12 cellular contexts compared by ENCODE assay signal in the genomic region with DNA sequence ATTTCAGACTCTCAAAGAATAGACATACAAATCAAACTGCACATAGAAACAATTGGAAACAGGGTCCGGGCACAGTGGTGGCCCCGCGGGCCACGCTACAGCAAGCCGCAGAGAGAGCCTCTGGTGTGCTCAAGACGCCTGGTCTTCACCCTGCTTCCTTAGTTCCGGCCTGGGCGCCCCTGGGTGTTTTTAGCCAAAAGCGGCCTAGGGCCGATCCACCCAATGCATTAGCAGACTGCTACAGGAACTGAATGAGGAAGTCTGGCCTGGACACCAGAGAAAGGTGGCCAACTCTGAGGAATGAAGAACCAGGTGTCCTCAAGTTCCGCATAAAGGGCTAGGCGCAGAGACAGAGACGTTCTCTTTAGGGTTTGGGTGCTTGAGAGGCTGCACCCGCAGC. TPM values are rescaled to one million over a fixed set of nuclear protein-coding genes. Genes with fewer than 3 reads are reported as not detected.
DNase-seq lines count a peak whose midpoint lies in the region; ATAC-seq, FAIRE-seq and TF ChIP-seq lines count a peak whose summit lies in the region.
"Had no signal": no experiment of that assay in that cellular context is flagged by ENCODE, and none has a peak within 500 bp of the region (broad histone marks: within the 10 kb centered on the region; RNA-seq: fewer than 3 reads in every experiment).

No MANE protein-coding gene starts in this region.

- no peaks in the 10 kb centered on the region for H3K9me2 ChIP-seq in Karpas-422 (replicated peaks; ENCODE audit: insufficient read depth, low read length)

- H3K9ac ChIP-seq in astrocyte (ENCODE audit: low read length): peak overlapping the region; percentile 98
- no peak overlapping the region for H3K9ac ChIP-seq in iPS-18a (ENCODE audit: low read length)
- peak overlapping the region in 4 of 5 donors; percentile 22 to 79 (median 30) for H3K9ac ChIP-seq in subcutaneous abdominal adipose tissue (ENCODE audit: low read length in 5 of 5)
- H3K9ac ChIP-seq in Karpas-422 (ENCODE audit: low read length): no peak overlapping the region

- H3K4me1 ChIP-seq in astrocyte (ENCODE audit: insufficient read depth, low read length): peaks cover 43% of the 10 kb centered on the region
- H3K4me1 ChIP-seq in iPS-18a (ENCODE audit: control insufficient read depth, low read depth, low read length): peaks cover 60% of the 10 kb centered on the region
- peaks cover 1 to 46% (median 36%) of the 10 kb centered on the region in 5 donors for H3K4me1 ChIP-seq in subcutaneous abdominal adipose tissue (ENCODE audit: control insufficient read depth in 5 of 5, insufficient read depth in 5 of 5, low read length in 5 of 5)
- H3K4me1 ChIP-seq in Karpas-422 (ENCODE audit: low read length): no peaks in the 10 kb centered on the region
- H3K4me1 ChIP-seq in CD4-positive, alpha-beta memory T cell (ENCODE audit: insufficient read depth, low read length): peaks cover 10% of the 10 kb centered on the region

- peak overlapping the region; percentile 91 for H3K4me3 ChIP-seq in astrocyte (ENCODE audit: insufficient read depth, low read depth, low read length)
- peak overlapping the region; percentile 71 for H3K4me3 ChIP-seq in iPS-18a (ENCODE audit: low read length)
- peak overlapping the region; percentile 62 to 81 (median 68) for H3K4me3 ChIP-seq in subcutaneous abdominal adipose tissue (ENCODE audit: low read depth in 1 of 5, low read length in 5 of 5)
- no peak overlapping the region for H3K4me3 ChIP-seq in Karpas-422 (ENCODE audit: low read length)
- H3K4me3 ChIP-seq in CD4-positive, alpha-beta memory T cell (ENCODE audit: low read length in 2 of 2): no peak overlapping the region

- no peaks in the 10 kb centered on the region for H3K36me3 Mint-ChIP-seq in astrocyte (ENCODE audit: low read depth, unreplicated experiment)
- peaks cover 0 to 4% of the 10 kb centered on the region in 2 donors for H3K36me3 Mint-ChIP-seq in CD4-positive, alpha-beta memory T cell

- H2AFZ ChIP-seq in astrocyte (ENCODE audit: low read depth, low read length) (no peak overlapping the region), Karpas-422 (ENCODE audit: low read length) (no peak overlapping the region)

- H3K36me3 ChIP-seq in astrocyte (ENCODE audit: insufficient read depth, low read length) (no peaks in the 10 kb centered on the region), iPS-18a (ENCODE audit: control insufficient read depth, low read depth, low read length) (no peaks in the 10 kb centered on the region), subcutaneous abdominal adipose tissue (ENCODE audit: control insufficient read depth in 5 of 5, insufficient read depth in 5 of 5, low read length in 5 of 5) (peaks cover 0 to 3% (median 0%) of the 10 kb centered on the region in 5 donors), Karpas-422 (ENCODE audit: insufficient read depth, low read length) (no peaks in the 10 kb centered on the region)
- H3K36me3 ChIP-seq in CD4-positive, alpha-beta memory T cell (ENCODE audit: insufficient read depth, low read length): no peaks in the 10 kb centered on the region
- H3K36me3 ChIP-seq: sigmoid colon had no signal

- DNase-seq in GM20000 (ENCODE audit: low spot score) (peak; percentile 28), astrocyte (ENCODE audit: low read depth) (no peak), kidney glomerular epithelial cell (lab: John Stamatoyannopoulos, UW) (no peak), Karpas-422 (no peak)
- no peak for DNase-seq in CD4-positive, alpha-beta memory T cell
- DNase-seq: activated B cell treated with CpG ODN at 0.5 μM for 24 hours, sigmoid colon had no signal

- H3K9me3 ChIP-seq in astrocyte (ENCODE audit: insufficient read depth, low read depth, low read length) (no peaks in the 10 kb centered on the region), iPS-18a (ENCODE audit: control insufficient read depth, low read depth, low read length) (no peaks in the 10 kb centered on the region), subcutaneous abdominal adipose tissue (ENCODE audit: control insufficient read depth in 5 of 5, low read length in 5 of 5) (no peaks in the 10 kb centered on the region), Karpas-422 (ENCODE audit: low read length) (no peaks in the 10 kb centered on the region)
- H3K9me3 ChIP-seq in CD4-positive, alpha-beta memory T cell (ENCODE audit: control insufficient read depth in 1 of 2, low read length in 2 of 2): no peaks in the 10 kb centered on the region
- H3K9me3 ChIP-seq: sigmoid colon had no signal

- POLR2A ChIA-PET in CD4-positive, alpha-beta memory T cell (lab: Charles Lee; ENCODE audit: partially characterized antibody): no interaction called here

- H3K27me3 Mint-ChIP-seq in astrocyte (ENCODE audit: low read depth, unreplicated experiment): peaks cover 97% of the 10 kb centered on the region
- peaks cover 68 to 69% of the 10 kb centered on the region in 2 donors for H3K27me3 Mint-ChIP-seq in CD4-positive, alpha-beta memory T cell

- H3K9me3 Mint-ChIP-seq in astrocyte (ENCODE audit: unreplicated experiment): peaks cover 28% of the 10 kb centered on the region
- peaks cover 0 to 6% (median 0%) of the 10 kb centered on the region in 8 donors for H3K9me3 Mint-ChIP-seq in CD4-positive, alpha-beta memory T cell
- H3K9me3 Mint-ChIP-seq: activated B cell treated with CpG ODN at 0.5 μM for 24 hours; central memory CD8-positive, alpha-beta T cell had no signal

- no peaks in the 10 kb centered on the region for H4K20me1 ChIP-seq in astrocyte (ENCODE audit: insufficient read depth, low read length)
- no peaks in the 10 kb centered on the region for H4K20me1 ChIP-seq in Karpas-422 (ENCODE audit: insufficient read depth, low read depth, low read length)

- peaks cover 77% of the 10 kb centered on the region for H3K79me2 ChIP-seq in astrocyte (ENCODE audit: insufficient read depth, low read length)
- no peaks in the 10 kb centered on the region for H3K79me2 ChIP-seq in Karpas-422 (ENCODE audit: low read length)

- CTCF ChIA-PET in CD4-positive, alpha-beta memory T cell (lab: Charles Lee; ENCODE audit: partially characterized antibody): no interaction called here

- FAIRE-seq in astrocyte (lab: Jason Lieb, UNC): no peak

- H3K27me3 ChIP-seq in astrocyte (ENCODE audit: insufficient read depth, low read length) (no peaks in the 10 kb centered on the region), iPS-18a (ENCODE audit: control insufficient read depth, insufficient read depth, low read length) (peaks cover 100% of the 10 kb centered on the region), subcutaneous abdominal adipose tissue (ENCODE audit: control insufficient read depth in 5 of 5, insufficient read depth in 4 of 5, low read length in 5 of 5) (peaks cover 34 to 75% (median 61%) of the 10 kb centered on the region in 5 donors), Karpas-422 (ENCODE audit: low read length) (no peaks in the 10 kb centered on the region)
- peaks cover 43% of the 10 kb centered on the region for H3K27me3 ChIP-seq in CD4-positive, alpha-beta memory T cell (ENCODE audit: insufficient read depth, low read length)

- H3K4me3 Mint-ChIP-seq in astrocyte (ENCODE audit: unreplicated experiment): peak overlapping the region; percentile 84
- peak overlapping the region in 2 of 8 donors; percentile 6 to 50 for H3K4me3 Mint-ChIP-seq in CD4-positive, alpha-beta memory T cell
- H3K4me3 Mint-ChIP-seq: activated B cell treated with CpG ODN at 0.5 μM for 24 hours; central memory CD8-positive, alpha-beta T cell had no signal

- H3K27ac ChIP-seq in astrocyte (ENCODE audit: low read depth, low read length): peak overlapping the region; percentile 94
- no peak overlapping the region for H3K27ac ChIP-seq in iPS-18a (ENCODE audit: low read length)
- peak overlapping the region; percentile 80 for H3K27ac ChIP-seq in subcutaneous abdominal adipose tissue (ENCODE audit: low read depth, low read length)
- no peak overlapping the region for H3K27ac ChIP-seq in Karpas-422 (ENCODE audit: low read length)
- no peak overlapping the region for H3K27ac ChIP-seq in CD4-positive, alpha-beta memory T cell (ENCODE audit: low read depth, low read length)
- H3K27ac ChIP-seq: RWPE1 had no signal

- ATAC-seq in GM18520 (IDR thresholded peaks at IDR 0.05; ENCODE audit: unreplicated experiment): no peak

- peaks cover 9% of the 10 kb centered on the region for H3K4me1 Mint-ChIP-seq in astrocyte (ENCODE audit: low read depth, unreplicated experiment)
- H3K4me1 Mint-ChIP-seq in CD4-positive, alpha-beta memory T cell: peaks cover 20 to 58% (median 41%) of the 10 kb centered on the region in 4 donors

- H3K4me2 ChIP-seq in astrocyte (ENCODE audit: low read length): peak overlapping the region; percentile 90
- no peak overlapping the region for H3K4me2 ChIP-seq in Karpas-422 (ENCODE audit: low read depth, low read length, poor library complexity, severe bottlenecking)

- no peak overlapping the region for H3K27ac Mint-ChIP-seq in astrocyte (ENCODE audit: unreplicated experiment)
- H3K27ac Mint-ChIP-seq in CD4-positive, alpha-beta memory T cell: no peak overlapping the region
- H3K27ac Mint-ChIP-seq: activated B cell treated with CpG ODN at 0.5 μM for 24 hours had no signal

- TF ChIP-seq CTCF in GM20000 (IDR thresholded peaks at IDR 0.05; ENCODE audit: extremely low read depth, missing control alignments) (no peak), astrocyte (IDR thresholded peaks at IDR 0.05; ENCODE audit: insufficient read depth, low read depth, low read length) (no peak)

- intact Hi-C loops in CD4-positive, alpha-beta memory T cell (cut with micrococcal nuclease): no loop called here

RNA-seq across cellular contexts. Expression of gene PRRX1, which starts 1.7 kb away (rescaled TPM):
- total RNA-seq in astrocyte: 1.3 and 2.6 TPM in 2 replicates
- not detected in 2 replicates for total RNA-seq in Karpas-422 (2014; rRNA removed; shearing (Covaris generic); ENCODE audit: low replicate concordance)
- total RNA-seq in CD4-positive, alpha-beta memory T cell: not detected
- not detected for polyA plus RNA-seq in CD4-positive, alpha-beta memory T cell
- total RNA-seq: activated B cell treated with CpG ODN at 0.5 μM for 24 hours had no signal

Comparison
In these comparisons a context has a peak if more than half of its experiments do, and no peak if none do; other contexts are left out.
1. H3K27ac ChIP-seq: peak in astrocyte (single experiment) and subcutaneous abdominal adipose tissue (single experiment); none in iPS-18a (single experiment), Karpas-422 (single experiment) and CD4-positive, alpha-beta memory T cell (single experiment).
2. H3K4me3 ChIP-seq: peak in astrocyte (single experiment), iPS-18a (single experiment) and subcutaneous abdominal adipose tissue (5 of 5); none in Karpas-422 (single experiment) and CD4-positive, alpha-beta memory T cell (0 of 2).
3. H3K9ac ChIP-seq: peak in astrocyte (single experiment) and subcutaneous abdominal adipose tissue (4 of 5); none in iPS-18a (single experiment) and Karpas-422 (single experiment).